ENCODE assay signal across 17 cellular contexts in the genomic region with DNA sequence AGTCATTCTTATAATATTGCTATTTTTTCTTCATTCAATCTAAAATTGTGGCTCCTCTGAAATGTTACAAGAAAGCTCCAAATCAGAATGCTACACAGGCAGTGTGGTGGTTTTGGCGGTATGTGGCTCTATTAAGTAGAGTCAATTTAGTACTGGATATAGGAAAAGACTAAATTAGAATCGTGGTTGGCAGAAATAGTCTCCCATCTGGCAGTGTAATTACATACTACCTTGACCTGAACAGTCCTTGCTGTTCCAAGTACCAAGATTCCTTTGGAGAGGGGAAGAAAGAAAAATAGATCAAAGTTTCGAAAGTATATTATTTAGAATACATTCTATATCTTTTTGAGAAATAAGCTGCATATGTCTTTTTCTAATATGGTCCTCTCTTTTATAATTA.
"Had no signal": no experiment of that assay in that cellular context is flagged by ENCODE, and none has a peak within 500 bp of the region (broad histone marks: within the 10 kb centered on the region; RNA-seq: fewer than 3 reads in every experiment).

No MANE protein-coding gene starts in this region.

- H3K27ac ChIP-seq: esophagus muscularis mucosa, suprapubic skin, transverse colon had no signal

- ATAC-seq: activated CD8-positive, alpha-beta T cell treated with anti-CD3 and anti-CD28 coated beads for 36 hours; activated T-helper 17 cell treated with anti-CD3 and anti-CD28 coated beads, Interleukin-2, amount 50 U/mL, for 72 hours; stimulated activated naive CD8-positive, alpha-beta T cell treated with anti-CD3 and anti-CD28 coated beads, Interleukin-15, amount 100 ng/mL, for 72 hours had no signal

- H3K36me3 Mint-ChIP-seq: activated naive CD8-positive, alpha-beta T cell treated with anti-CD3 and anti-CD28 coated beads, Interleukin-2, amount 10 ng/mL, durations not matched to agents 7 days and 5 days had no signal

- H3K27ac Mint-ChIP-seq: activated CD4-positive, alpha-beta T cell treated with anti-CD3 and anti-CD28 coated beads, Interleukin-2, amount 10 ng/mL, durations not matched to agents 24 days and 14 days; activated CD8-positive, alpha-beta T cell treated with anti-CD3 and anti-CD28 coated beads for 36 hours; activated naive CD8-positive, alpha-beta T cell treated with anti-CD3 and anti-CD28 coated beads, Interleukin-2, amount 10 ng/mL, durations not matched to agents 7 days and 5 days; activated T-helper 17 cell treated with anti-CD3 and anti-CD28 coated beads, Interleukin-2, amount 50 U/mL, for 72 hours; dendritic cell treated with granulocyte-macrophage colony-stimulating factor and Interleukin-4, amounts not matched to agents 40 ng/mL and 50 ng/mL, for 4 days; stimulated activated naive CD8-positive, alpha-beta T cell treated with anti-CD3 and anti-CD28 coated beads, Interleukin-15, amount 100 ng/mL, for 72 hours had no signal

- H3K4me3 ChIP-seq: esophagus muscularis mucosa, suprapubic skin, transverse colon had no signal

- H3K36me3 ChIP-seq: esophagus muscularis mucosa, heart right ventricle, suprapubic skin, transverse colon had no signal

- DNase-seq: activated CD4-positive, alpha-beta T cell treated with anti-CD3 and anti-CD28 coated beads, Interleukin-2, amount 10 ng/mL, durations not matched to agents 24 days and 14 days; activated CD8-positive, alpha-beta T cell treated with anti-CD3 and anti-CD28 coated beads for 36 hours; activated naive CD4-positive, alpha-beta T cell; activated naive CD8-positive, alpha-beta T cell treated with anti-CD3 and anti-CD28 coated beads, Interleukin-2, amount 10 ng/mL, durations not matched to agents 7 days and 5 days; activated T-cell treated with anti-CD3 and anti-CD28 coated beads, Interleukin-2, amount 50 U/mL, for 1 hour; effector memory CD4-positive, alpha-beta T cell; small intestine; stimulated activated CD4-positive, alpha-beta T cell treated with anti-CD3 and anti-CD28 coated beads, Interleukin-4, amount 100 ng/mL, for 1 hour; stimulated activated naive CD8-positive, alpha-beta T cell treated with anti-CD3 and anti-CD28 coated beads, Interleukin-15, amount 100 ng/mL, for 72 hours; transverse colon had no signal

- H3K27me3 Mint-ChIP-seq: activated CD4-positive, alpha-beta T cell treated with anti-CD3 and anti-CD28 coated beads, Interleukin-2, amount 10 ng/mL, durations not matched to agents 24 days and 14 days; activated CD8-positive, alpha-beta T cell treated with anti-CD3 and anti-CD28 coated beads for 36 hours; activated naive CD8-positive, alpha-beta T cell treated with anti-CD3 and anti-CD28 coated beads, Interleukin-2, amount 10 ng/mL, durations not matched to agents 7 days and 5 days; activated T-helper 17 cell treated with anti-CD3 and anti-CD28 coated beads, Interleukin-2, amount 50 U/mL, for 72 hours; central memory CD8-positive, alpha-beta T cell; dendritic cell treated with granulocyte-macrophage colony-stimulating factor and Interleukin-4, amounts not matched to agents 40 ng/mL and 50 ng/mL, for 4 days; stimulated activated naive CD8-positive, alpha-beta T cell treated with anti-CD3 and anti-CD28 coated beads, Interleukin-15, amount 100 ng/mL, for 72 hours had no signal

- H3K4me3 Mint-ChIP-seq: activated CD4-positive, alpha-beta T cell treated with anti-CD3 and anti-CD28 coated beads, Interleukin-2, amount 10 ng/mL, durations not matched to agents 24 days and 14 days; activated CD8-positive, alpha-beta T cell treated with anti-CD3 and anti-CD28 coated beads for 36 hours; activated naive CD8-positive, alpha-beta T cell treated with anti-CD3 and anti-CD28 coated beads, Interleukin-2, amount 10 ng/mL, durations not matched to agents 7 days and 5 days; activated T-helper 17 cell treated with anti-CD3 and anti-CD28 coated beads, Interleukin-2, amount 50 U/mL, for 72 hours; central memory CD8-positive, alpha-beta T cell; dendritic cell treated with granulocyte-macrophage colony-stimulating factor and Interleukin-4, amounts not matched to agents 40 ng/mL and 50 ng/mL, for 4 days; nephron; stimulated activated naive CD8-positive, alpha-beta T cell treated with anti-CD3 and anti-CD28 coated beads, Interleukin-15, amount 100 ng/mL, for 72 hours had no signal

- H3K4me1 ChIP-seq: esophagus muscularis mucosa, suprapubic skin, transverse colon had no signal

- H3K4me1 Mint-ChIP-seq: activated CD4-positive, alpha-beta T cell treated with anti-CD3 and anti-CD28 coated beads, Interleukin-2, amount 10 ng/mL, durations not matched to agents 24 days and 14 days; activated naive CD8-positive, alpha-beta T cell treated with anti-CD3 and anti-CD28 coated beads, Interleukin-2, amount 10 ng/mL, durations not matched to agents 7 days and 5 days; activated T-helper 17 cell treated with anti-CD3 and anti-CD28 coated beads, Interleukin-2, amount 50 U/mL, for 72 hours; central memory CD8-positive, alpha-beta T cell; stimulated activated naive CD8-positive, alpha-beta T cell treated with anti-CD3 and anti-CD28 coated beads, Interleukin-15, amount 100 ng/mL, for 72 hours had no signal

- H3K27me3 ChIP-seq: esophagus muscularis mucosa, heart right ventricle, suprapubic skin, transverse colon had no signal
